Comparison of ENCODE assay signal across 22 cellular contexts in the genomic region with DNA sequence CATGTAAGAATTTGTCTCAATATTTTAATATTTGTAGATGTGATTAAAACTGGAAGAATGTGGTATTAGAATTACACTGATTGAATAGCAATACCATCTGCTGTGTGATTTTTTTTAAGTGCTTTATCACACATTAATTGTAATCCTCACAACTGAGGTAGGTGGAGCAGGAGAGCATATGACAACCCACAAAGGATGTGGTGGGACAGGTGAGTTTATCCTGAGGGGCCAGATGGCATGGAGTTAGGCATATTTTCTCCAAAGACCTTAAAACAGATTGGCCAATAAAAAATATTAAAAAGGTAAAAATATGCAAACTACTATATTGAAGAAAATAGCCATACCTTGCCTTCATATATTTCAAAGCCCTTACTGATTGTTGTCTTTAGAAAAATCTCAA. TPM values are rescaled to one million over a fixed set of nuclear protein-coding genes. Genes with fewer than 3 reads are reported as not detected.
DNase-seq lines count a peak whose midpoint lies in the region; ATAC-seq and TF ChIP-seq lines count a peak whose summit lies in the region.
"Had no signal": no experiment of that assay in that cellular context is flagged by ENCODE, and none has a peak within 500 bp of the region (broad histone marks: within the 10 kb centered on the region; RNA-seq: fewer than 3 reads in every experiment).

No MANE protein-coding gene starts in this region.

- no peaks in the 10 kb centered on the region for H3K27me3 ChIP-seq in Karpas-422 (ENCODE audit: low read length)
- no peaks in the 10 kb centered on the region for H3K27me3 ChIP-seq in foreskin keratinocyte
- no peaks in the 10 kb centered on the region for H3K27me3 ChIP-seq in mammary epithelial cell (ENCODE audit: insufficient read depth, low read length)
- H3K27me3 ChIP-seq: gastroesophageal sphincter, sigmoid colon had no signal

- H4K20me1 ChIP-seq in Karpas-422 (ENCODE audit: insufficient read depth, low read depth, low read length) (no peaks in the 10 kb centered on the region), mammary epithelial cell (ENCODE audit: insufficient read depth, low read length) (no peaks in the 10 kb centered on the region)

- H3K9ac ChIP-seq in Karpas-422 (ENCODE audit: low read length) (no peak overlapping the region), mammary epithelial cell (ENCODE audit: insufficient read depth, low read length) (no peak overlapping the region)

- no peak overlapping the region for H3K4me3 ChIP-seq in Karpas-422 (ENCODE audit: low read length)
- H3K4me3 ChIP-seq in mammary epithelial cell (replicated peaks in 1 of 3; ENCODE audit: insufficient read depth in 1 of 3, low read depth in 2 of 3, low read length in 3 of 3): no peak overlapping the region
- H3K4me3 ChIP-seq: gastroesophageal sphincter, sigmoid colon had no signal

- peak; percentile 31 for TF ChIP-seq CTCF in foreskin keratinocyte (conservative IDR thresholded peaks at IDR 0.05)
- TF ChIP-seq CTCF in mammary epithelial cell (conservative IDR thresholded peaks at IDR 0.05 in 1 of 2, IDR thresholded peaks at IDR 0.05 in 1 of 2; ENCODE audit: extremely low read depth in 1 of 2, insufficient read depth in 1 of 2, low read depth in 1 of 2, low read length in 2 of 2): no peak

- H2AFZ ChIP-seq in Karpas-422 (ENCODE audit: low read length): no peak overlapping the region
- no peak overlapping the region for H2AFZ ChIP-seq in mammary epithelial cell (ENCODE audit: low read depth, low read length)

- no peaks in the 10 kb centered on the region for H3K4me1 ChIP-seq in Karpas-422 (ENCODE audit: low read length)
- H3K4me1 ChIP-seq in foreskin keratinocyte: no peaks in the 10 kb centered on the region
- H3K4me1 ChIP-seq in mammary epithelial cell (ENCODE audit: insufficient read depth, low read length): no peaks in the 10 kb centered on the region
- H3K4me1 ChIP-seq: gastroesophageal sphincter, sigmoid colon had no signal

- ATAC-seq in foreskin keratinocyte (peak; percentile 35), sciatic nerve (no peak)
- ATAC-seq: esophagus mucosa; gastroesophageal sphincter; stimulated activated effector memory CD8-positive, alpha-beta T cell treated with anti-CD3 and anti-CD28 coated beads, Interleukin-12 subunit alpha, Interleukin-12 subunit beta, amount 100 ng/mL, for 72 hours had no signal

- no peaks in the 10 kb centered on the region for H3K9me3 ChIP-seq in Karpas-422 (ENCODE audit: low read length)
- no peaks in the 10 kb centered on the region for H3K9me3 ChIP-seq in mammary epithelial cell (replicated peaks; ENCODE audit: insufficient read depth, low read length)
- H3K9me3 ChIP-seq: gastroesophageal sphincter, sigmoid colon had no signal

- no peak overlapping the region for H3K27ac ChIP-seq in Karpas-422 (ENCODE audit: low read length)
- no peak overlapping the region for H3K27ac ChIP-seq in foreskin keratinocyte
- no peak overlapping the region for H3K27ac ChIP-seq in mammary epithelial cell (ENCODE audit: insufficient read depth, low read depth, low read length)
- H3K27ac ChIP-seq: gastroesophageal sphincter, sigmoid colon had no signal

- CTCF ChIA-PET in mammary epithelial cell (lab: Charles Lee; ENCODE audit: low non-redundant PET): no interaction called here

- no peak overlapping the region for H3K4me2 ChIP-seq in Karpas-422 (ENCODE audit: low read depth, low read length, poor library complexity, severe bottlenecking)
- no peak overlapping the region for H3K4me2 ChIP-seq in mammary epithelial cell (ENCODE audit: insufficient read depth, low read depth, low read length)

- dilution Hi-C loops in mammary epithelial cell (cut with HindIII; ENCODE audit: low sequenced_read_pairs): no loop called here

- intact Hi-C loops in mammary epithelial cell (cut with micrococcal nuclease): no loop called here
- intact Hi-C loops in sciatic nerve (cut with DNase I): no loop called here

- peak; percentile 52 for DNase-seq in NCI-H82 (lab: John Stamatoyannopoulos, UW)
- no peak for DNase-seq in NCI-H82 treated with DMSO at 0.1 percent for 48 hours (lab: John Stamatoyannopoulos, UW; ENCODE audit: unreplicated experiment)
- DNase-seq in Karpas-422: peak; percentile 54
- DNase-seq in foreskin keratinocyte: no peak
- DNase-seq in mammary epithelial cell: no peak
- no peak for DNase-seq in globus pallidus (ENCODE audit: low spot score)
- no peak for DNase-seq in sciatic nerve (ENCODE audit: low spot score)
- DNase-seq: activated B cell treated with CpG ODN at 0.5 μM for 24 hours; activated CD4-positive, alpha-beta memory T cell treated with anti-CD3 and anti-CD28 coated beads for 36 hours; activated naive CD4-positive, alpha-beta T cell treated with Interleukin-2 at 50 U/mL for 16 hours; C1 segment of cervical spinal cord; central memory CD4-positive, alpha-beta T cell; sigmoid colon had no signal

- H3K79me2 ChIP-seq in Karpas-422 (ENCODE audit: low read length) (no peaks in the 10 kb centered on the region), mammary epithelial cell (ENCODE audit: insufficient read depth, low read length) (no peaks in the 10 kb centered on the region)

- in situ Hi-C loops in mammary epithelial cell (cut with MboI; ENCODE audit: low sequenced_read_pairs in 2 of 2): no loop called here

- no peaks in the 10 kb centered on the region for H3K9me2 ChIP-seq in Karpas-422 (replicated peaks; ENCODE audit: insufficient read depth, low read length)

- peaks cover 48% of the 10 kb centered on the region for H3K36me3 ChIP-seq in Karpas-422 (ENCODE audit: insufficient read depth, low read length)
- peaks cover 30% of the 10 kb centered on the region for H3K36me3 ChIP-seq in mammary epithelial cell (ENCODE audit: insufficient read depth, low read length)

- no TSS peak for BruUV-seq in mammary epithelial cell (replicated peaks; lab: Mats Ljungman, UMichigan)

TF ChIP-seq in PFSK-1, 5 proteins besides CTCF, POLR2A, EP300 and RAD21:
- TF ChIP-seq SIN3A (IDR thresholded peaks at IDR 0.05; ENCODE audit: borderline replicate concordance, insufficient read depth, low read length) (no peak), FOXP2 (optimal IDR thresholded peaks at IDR 0.05; ENCODE audit: borderline replicate concordance, extremely low read depth, extremely low read length, insufficient read depth) (no peak), POLR2AphosphoS5 (IDR thresholded peaks at IDR 0.05; ENCODE audit: low read depth, low read length) (peak; percentile 54), TAF1 (IDR thresholded peaks at IDR 0.05; ENCODE audit: borderline replicate concordance, insufficient read depth, low read length) (no peak)

RNA-seq across cellular contexts. Expression of a gene that starts 7.8 kb away (rescaled TPM):
- total RNA-seq in Karpas-422 (2014; rRNA removed; shearing (Covaris generic); ENCODE audit: low replicate concordance): not detected in 2 replicates
- not detected for polyA plus RNA-seq in PFSK-1 (2012; ENCODE audit: insufficient read length, low read depth)
- total RNA-seq in foreskin keratinocyte (not detected in 2 replicates), mammary epithelial cell (not detected), sciatic nerve (not detected)
- polyA plus RNA-seq in foreskin keratinocyte (not detected in 2 replicates), mammary epithelial cell (not detected)
- not detected for polyA minus RNA-seq in mammary epithelial cell
- total RNA-seq: activated B cell treated with CpG ODN at 0.5 μM for 24 hours; activated CD4-positive, alpha-beta memory T cell treated with anti-CD3 and anti-CD28 coated beads for 36 hours; esophagus mucosa; gastroesophageal sphincter; kidney epithelial cell; osteocyte; sigmoid colon; SK-MEL-5; T-helper 2 cell treated with Interferon-gamma antibody and Interleukin-4, amounts not matched to agents 100 ng/mL and 5 ng/mL, for 36 hours; temporal lobe had no signal

RNA-seq across cellular contexts. Expression of a gene that starts 17.7 kb away (rescaled TPM):
- total RNA-seq in Karpas-422 (2014; rRNA removed; shearing (Covaris generic); ENCODE audit: low replicate concordance): 205 and 311 TPM in 2 replicates
- 265 TPM for polyA plus RNA-seq in PFSK-1 (2012; ENCODE audit: insufficient read length, low read depth)
- 275 and 297 TPM in 2 replicates for total RNA-seq in foreskin keratinocyte
- 218 and 269 TPM in 2 replicates for polyA plus RNA-seq in foreskin keratinocyte
- total RNA-seq in mammary epithelial cell: 100 to 1,000 TPM; 208 to 237 TPM
- polyA plus RNA-seq in mammary epithelial cell: 283 TPM
- 195 TPM for polyA minus RNA-seq in mammary epithelial cell
- 110 TPM for total RNA-seq in sciatic nerve

Comparison
In these comparisons a context has a peak if more than half of its experiments do, and no peak if none do; other contexts are left out.
1. DNase-seq: peak in NCI-H82 (single experiment) and Karpas-422 (single experiment); none in NCI-H82 treated with DMSO at 0.1 percent for 48 hours (single experiment), foreskin keratinocyte (0 of 2), mammary epithelial cell (single experiment), globus pallidus (single experiment) and sciatic nerve (single experiment).